In the genomic region with DNA sequence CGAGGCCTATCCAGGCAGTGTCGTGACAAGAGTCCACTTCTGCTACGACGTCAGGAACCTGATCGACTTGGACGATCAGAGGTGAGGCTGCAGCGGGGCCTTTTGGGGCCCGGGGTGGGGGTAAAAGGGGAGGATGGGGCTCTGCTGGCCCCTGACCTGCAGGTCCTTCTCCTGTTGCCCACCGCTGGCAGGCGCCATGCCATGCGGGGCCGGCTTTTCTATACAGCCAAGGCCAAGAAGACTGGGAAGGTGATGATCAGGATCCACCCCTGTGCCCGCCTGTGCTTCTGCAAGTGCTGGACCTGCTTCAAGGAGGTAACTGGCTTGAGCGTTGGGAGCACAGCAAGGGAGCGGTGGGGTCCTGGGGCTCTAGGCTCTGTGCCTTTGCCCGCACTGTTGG, we compare ENCODE assay signal across 36 cellular contexts. TPM values are rescaled to one million over a fixed set of nuclear protein-coding genes. Genes with fewer than 3 reads are reported as not detected.
"Had no signal": no experiment of that assay in that cellular context is flagged by ENCODE, and none has a peak within 500 bp of the region (broad histone marks: within the 10 kb centered on the region; RNA-seq: fewer than 3 reads in every experiment).

No MANE protein-coding gene starts in this region.

- H3K36me3 ChIP-seq: adrenal gland, brain microvascular endothelial cell, breast epithelium had no signal

- ATAC-seq: activated CD8-positive, alpha-beta T cell treated with anti-CD3 and anti-CD28 coated beads for 36 hours; activated naive CD4-positive, alpha-beta T cell treated with anti-CD3 and anti-CD28 coated beads, Interleukin-2, amount 50 U/mL, for 72 hours; activated T-cell treated with anti-CD3 and anti-CD28 coated beads, Interleukin-2, amount 50 U/mL, for 4 hours; activated T-cell treated with anti-CD3 and anti-CD28 coated beads, Interleukin-2, amount 50 U/mL, for 72 hours; activated T-helper 17 cell treated with anti-CD3 and anti-CD28 coated beads, Interleukin-2, amount 50 U/mL, for 72 hours; body of pancreas had no signal

- H3K27ac ChIP-seq: adrenal gland, body of pancreas, brain microvascular endothelial cell, breast epithelium, VCaP had no signal

- H3K27me3 ChIP-seq: adrenal gland, body of pancreas, brain microvascular endothelial cell, breast epithelium had no signal

- DNase-seq: activated B cell treated with CpG ODN at 0.5 μM for 24 hours; activated CD4-positive, alpha-beta memory T cell treated with anti-CD3 and anti-CD28 coated beads for 36 hours; activated CD4-positive, alpha-beta T cell treated with anti-CD3 and anti-CD28 coated beads for 4 hours; activated CD4-positive, alpha-beta T cell treated with anti-CD3 and anti-CD28 coated beads, Interleukin-2, amount 10 ng/mL, durations not matched to agents 24 days and 14 days; activated CD4-positive, alpha-beta T cell treated with anti-CD3 and anti-CD28 coated beads, Interleukin-2, amount 50 U/mL, for 1 hour; activated CD4-positive, alpha-beta T cell treated with anti-CD3 and anti-CD28 coated beads, Interleukin-2, amount 50 U/mL, for 4 hours; activated CD4-positive, CD25-positive, alpha-beta regulatory T cell treated with anti-CD3 and anti-CD28 coated beads, Interleukin-2, amount 50 U/mL, for 72 hours; activated CD8-positive, alpha-beta memory T cell treated with anti-CD3 and anti-CD28 coated beads, Interleukin-2, amount 50 U/mL, for 4 hours; activated CD8-positive, alpha-beta T cell treated with anti-CD3 and anti-CD28 coated beads for 36 hours; activated effector memory CD4-positive, alpha-beta T cell treated with anti-CD3 and anti-CD28 coated beads, Interleukin-2, amount 50 U/mL, for 16 hours; activated gamma-delta T cell treated with Interleukin-2 at 50 U/mL for 16 hours; activated naive CD4-positive, alpha-beta T cell; activated naive CD4-positive, alpha-beta T cell treated with anti-CD3 and anti-CD28 coated beads for 36 hours; activated naive CD4-positive, alpha-beta T cell treated with anti-CD3 and anti-CD28 coated beads, Interleukin-2, amount 50 U/mL, for 16 hours; activated naive CD8-positive, alpha-beta T cell treated with anti-CD3 and anti-CD28 coated beads for 36 hours; activated T-cell treated with anti-CD3 and anti-CD28 coated beads for 4 hours; activated T-cell treated with anti-CD3 and anti-CD28 coated beads, Interleukin-2, amount 50 U/mL, for 1 hour; activated T-cell treated with anti-CD3 and anti-CD28 coated beads, Interleukin-2, amount 50 U/mL, for 4 hours; activated T-cell treated with anti-CD3 and anti-CD28 coated beads, Interleukin-2, amount 50 U/mL, for 72 hours; adrenal gland; amniotic stem cell; aorta; body of pancreas; brain microvascular endothelial cell; central memory CD4-positive, alpha-beta T cell; T-helper 1 cell; T-helper 2 cell; T-helper 9 cell had no signal

- H3K4me1 ChIP-seq: adrenal gland, body of pancreas, breast epithelium had no signal

- H3K9me3 ChIP-seq: adrenal gland, body of pancreas, breast epithelium had no signal

- H3K4me3 ChIP-seq: adrenal gland, body of pancreas, breast epithelium had no signal

RNA-seq across cellular contexts. Expression of gene NGB, which starts 31.6 kb away (rescaled TPM):
- total RNA-seq: activated B cell treated with CpG ODN at 0.5 μM for 24 hours; activated CD4-positive, alpha-beta memory T cell treated with anti-CD3 and anti-CD28 coated beads for 36 hours; activated CD4-positive, alpha-beta T cell treated with anti-CD3 and anti-CD28 coated beads, Interleukin-2, amount 10 ng/mL, durations not matched to agents 24 days and 14 days; activated CD8-positive, alpha-beta memory T cell treated with anti-CD3 and anti-CD28 coated beads for 36 hours; activated CD8-positive, alpha-beta T cell treated with anti-CD3 and anti-CD28 coated beads for 36 hours; activated naive CD4-positive, alpha-beta T cell treated with anti-CD3 and anti-CD28 coated beads for 36 hours; activated naive CD4-positive, alpha-beta T cell treated with anti-CD3 and anti-CD28 coated beads, Interleukin-2, amount 50 U/mL, for 72 hours; activated naive CD8-positive, alpha-beta T cell treated with anti-CD3 and anti-CD28 coated beads for 36 hours; activated T-cell treated with anti-CD3 and anti-CD28 coated beads, Interleukin-2, amount 50 U/mL, for 4 hours; activated T-cell treated with anti-CD3 and anti-CD28 coated beads, Interleukin-2, amount 50 U/mL, for 72 hours; activated T-helper 1 cell treated with anti-CD3 and anti-CD28 coated beads, Interleukin-12 subunit alpha, Interleukin-12 subunit beta, Interleukin-2, Interleukin-4 antibody, amounts not matched to agents 30 ng/mL and 10 ng/mL and 1 ng/mL, durations not matched to agents 14 hours and 24 hours and 36 hours; activated T-helper 17 cell treated with anti-CD3 and anti-CD28 coated beads, Interleukin-2, amount 50 U/mL, for 72 hours; aorta; astrocyte; breast epithelium; cardiac septum had no signal
